ENCODE assay signal across 9 cellular contexts in genomic region chr2:199659207-199659606, GRCh38.
DNase-seq lines count a peak whose midpoint lies in the region; ATAC-seq, FAIRE-seq and TF ChIP-seq lines count a peak whose summit lies in the region.
"Had no signal": no experiment of that assay in that cellular context is flagged by ENCODE, and none has a peak within 500 bp of the region (broad histone marks: within the 10 kb centered on the region; RNA-seq: fewer than 3 reads in every experiment).

No MANE protein-coding gene starts in this region.

- H3K4me3 ChIP-seq in ectodermal cell (ENCODE audit: insufficient read depth, low read depth, low read length), result peak overlapping the region; percentile 20
- H3K4me3 ChIP-seq in transverse colon, result peak overlapping the region in 3 of 4 donors; percentile 13 to 41 (median 28)
- no peak overlapping the region for H3K4me3 ChIP-seq in CD8-positive, alpha-beta memory T cell (ENCODE audit: low read length)

- H3K27me3 ChIP-seq in ectodermal cell (ENCODE audit: control insufficient read depth, insufficient read depth, low read length, poor library complexity, severe bottlenecking) (no peaks in the 10 kb centered on the region), transverse colon (peaks cover 19% of the 10 kb centered on the region)
- H3K27me3 ChIP-seq in CD8-positive, alpha-beta memory T cell (ENCODE audit: insufficient read depth, low read length, poor library complexity, severe bottlenecking), result peaks cover 5% of the 10 kb centered on the region

- in situ Hi-C loops in transverse colon (cut with MboI; ENCODE audit: low pct_ligation_motif_present in 1 of 4, low pct_unique_long_range_greater_than_20kb in 1 of 4, low sequenced_read_pairs in 3 of 4), result no loop called here

- 3% methylated on average over 39 of the region's 39 CpGs for WGBS in ectodermal cell, 2 experiments
- WGBS in transverse colon (ENCODE audit: low coverage in 1 of 2), 2 donors, result 11 to 20% methylated on average over 1 to 34 of the region's 39 CpGs

- H3K4me1 Mint-ChIP-seq in CD8-positive, alpha-beta memory T cell, result no peaks in the 10 kb centered on the region

- H3K27ac Mint-ChIP-seq in CD8-positive, alpha-beta memory T cell, result no peak overlapping the region

- TF ChIP-seq POLR2A in transverse colon (IDR thresholded peaks at IDR 0.05) (no peak), GM12891 (IDR thresholded peaks at IDR 0.05; ENCODE audit: low read depth, low read length) (no peak)

- H3K27ac ChIP-seq in ectodermal cell (ENCODE audit: insufficient read depth, low read depth, low read length, poor library complexity, severe bottlenecking), result no peak overlapping the region
- no peak overlapping the region for H3K27ac ChIP-seq in transverse colon
- no peak overlapping the region for H3K27ac ChIP-seq in CD8-positive, alpha-beta memory T cell (ENCODE audit: low read depth, low read length)
- H3K27ac ChIP-seq: HL-60 had no signal

- no peak for FAIRE-seq in GM12891 (lab: Jason Lieb, UNC)

- CTCF ChIA-PET in CD8-positive, alpha-beta memory T cell (lab: Charles Lee), result no interaction called here

- DNase-seq in COLO668 (lab: John Stamatoyannopoulos, UW; ENCODE audit: unreplicated experiment), result peak; percentile 70
- DNase-seq in MV-4-11 (lab: John Stamatoyannopoulos, UW), result peak; percentile 16
- peak; percentile 5 to 30 for DNase-seq in lung microvascular endothelial cell (ENCODE audit: low read depth in 2 of 2)
- no peak for DNase-seq in transverse colon
- DNase-seq in CD8-positive, alpha-beta memory T cell, result no peak
- no peak for DNase-seq in GM12891 (ENCODE audit: insufficient read length, low spot score)

- POLR2A ChIA-PET in CD8-positive, alpha-beta memory T cell (lab: Charles Lee), result no interaction called here

- H3K36me3 ChIP-seq in ectodermal cell (ENCODE audit: control insufficient read depth, insufficient read depth, low read length), result no peaks in the 10 kb centered on the region
- no peaks in the 10 kb centered on the region for H3K36me3 ChIP-seq in transverse colon
- no peaks in the 10 kb centered on the region for H3K36me3 ChIP-seq in CD8-positive, alpha-beta memory T cell (ENCODE audit: insufficient read depth, low read length)

- no peak for TF ChIP-seq EP300 in transverse colon (IDR thresholded peaks at IDR 0.05; ENCODE audit: low read depth)

- peaks cover 15 to 33% (median 22%) of the 10 kb centered on the region in 5 donors for H3K9me3 Mint-ChIP-seq in CD8-positive, alpha-beta memory T cell

- no peak for TF ChIP-seq CTCF in transverse colon (IDR thresholded peaks at IDR 0.05)

- ATAC-seq in GM21526 (IDR thresholded peaks at IDR 0.05; ENCODE audit: low FRiP score, unreplicated experiment), result no peak

- H3K4me3 Mint-ChIP-seq in CD8-positive, alpha-beta memory T cell, result no peak overlapping the region

- H3K4me1 ChIP-seq in ectodermal cell (ENCODE audit: control insufficient read depth, insufficient read depth, low read length) (no peaks in the 10 kb centered on the region), transverse colon (peaks cover 0 to 3% (median 0%) of the 10 kb centered on the region in 4 donors)
- no peaks in the 10 kb centered on the region for H3K4me1 ChIP-seq in CD8-positive, alpha-beta memory T cell (ENCODE audit: insufficient read depth, low read length)

- H3K36me3 Mint-ChIP-seq in CD8-positive, alpha-beta memory T cell, result no peaks in the 10 kb centered on the region

- peaks cover 2% of the 10 kb centered on the region for H3K9me3 ChIP-seq in ectodermal cell (ENCODE audit: control insufficient read depth, low read length)
- H3K9me3 ChIP-seq in transverse colon, result peaks cover 0 to under 1% of the 10 kb centered on the region in 2 donors
- no peaks in the 10 kb centered on the region for H3K9me3 ChIP-seq in CD8-positive, alpha-beta memory T cell (ENCODE audit: low read length)

- intact Hi-C loops in transverse colon (cut with DNase I; ENCODE audit: low total_unique reads), result no loop called here

- H3K27me3 Mint-ChIP-seq in CD8-positive, alpha-beta memory T cell, result peaks cover 18 to 38% of the 10 kb centered on the region in 2 donors

TF ChIP-seq in GM12891, 5 proteins besides CTCF, POLR2A, EP300 and RAD21:
- TF ChIP-seq POU2F2 (IDR thresholded peaks at IDR 0.05; ENCODE audit: low read depth, low read length) (no peak), POLR2AphosphoS5 (IDR thresholded peaks at IDR 0.05; ENCODE audit: low read depth, low read length) (no peak)
TF ChIP-seq in GM12891: peak in this region for 0.

Comparison
In these comparisons a context has a peak if more than half of its experiments do, and no peak if none do; other contexts are left out.
1. DNase-seq: peak in COLO668 (single experiment), MV-4-11 (single experiment) and lung microvascular endothelial cell (2 of 2); none in transverse colon (single experiment), CD8-positive, alpha-beta memory T cell (0 of 5) and GM12891 (single experiment).